Comparison of ENCODE assay signal across 1 cellular context in genomic region chr4:52861879-52862604, GRCh38.
TF ChIP-seq lines count a peak whose summit lies in the region.

Gene RASL11B (plus strand): TSS chr4:52862317. CDS start chr4:52862508, 191 bp downstream.

TF ChIP-seq in GM12878, 131 proteins besides CTCF, POLR2A, EP300 and RAD21 (continued from another document):
- TF ChIP-seq DPF2 (IDR thresholded peaks at IDR 0.05) (peak; percentile 25; the same call in 1 of the 2 replicates), RB1 (IDR thresholded peaks at IDR 0.05; ENCODE audit: borderline replicate concordance) (0 out of 2 replicates have a peak, but pooled peaks have one; percentile 72), EGR1 (IDR thresholded peaks at IDR 0.05; ENCODE audit: borderline replicate concordance in 1 of 2, low read depth in 2 of 2, low read length in 2 of 2) (peak in 1 of 2 experiments; percentile 83; a peak in 2 of 3 replicates), GATAD2B (conservative IDR thresholded peaks at IDR 0.05; ENCODE audit: low read depth) (peak; percentile 72; the same call in 1 of the 2 replicates), SP1 (IDR thresholded peaks at IDR 0.05; ENCODE audit: low read depth, low read length) (peak; percentile 8), RCOR1 (conservative IDR thresholded peaks at IDR 0.05; ENCODE audit: low read depth, low read length) (no peak), BACH1 (IDR thresholded peaks at IDR 0.05; ENCODE audit: borderline replicate concordance) (peak; percentile 61; the same call in 1 of the 2 replicates)
- TF ChIP-seq, protein P1, sequence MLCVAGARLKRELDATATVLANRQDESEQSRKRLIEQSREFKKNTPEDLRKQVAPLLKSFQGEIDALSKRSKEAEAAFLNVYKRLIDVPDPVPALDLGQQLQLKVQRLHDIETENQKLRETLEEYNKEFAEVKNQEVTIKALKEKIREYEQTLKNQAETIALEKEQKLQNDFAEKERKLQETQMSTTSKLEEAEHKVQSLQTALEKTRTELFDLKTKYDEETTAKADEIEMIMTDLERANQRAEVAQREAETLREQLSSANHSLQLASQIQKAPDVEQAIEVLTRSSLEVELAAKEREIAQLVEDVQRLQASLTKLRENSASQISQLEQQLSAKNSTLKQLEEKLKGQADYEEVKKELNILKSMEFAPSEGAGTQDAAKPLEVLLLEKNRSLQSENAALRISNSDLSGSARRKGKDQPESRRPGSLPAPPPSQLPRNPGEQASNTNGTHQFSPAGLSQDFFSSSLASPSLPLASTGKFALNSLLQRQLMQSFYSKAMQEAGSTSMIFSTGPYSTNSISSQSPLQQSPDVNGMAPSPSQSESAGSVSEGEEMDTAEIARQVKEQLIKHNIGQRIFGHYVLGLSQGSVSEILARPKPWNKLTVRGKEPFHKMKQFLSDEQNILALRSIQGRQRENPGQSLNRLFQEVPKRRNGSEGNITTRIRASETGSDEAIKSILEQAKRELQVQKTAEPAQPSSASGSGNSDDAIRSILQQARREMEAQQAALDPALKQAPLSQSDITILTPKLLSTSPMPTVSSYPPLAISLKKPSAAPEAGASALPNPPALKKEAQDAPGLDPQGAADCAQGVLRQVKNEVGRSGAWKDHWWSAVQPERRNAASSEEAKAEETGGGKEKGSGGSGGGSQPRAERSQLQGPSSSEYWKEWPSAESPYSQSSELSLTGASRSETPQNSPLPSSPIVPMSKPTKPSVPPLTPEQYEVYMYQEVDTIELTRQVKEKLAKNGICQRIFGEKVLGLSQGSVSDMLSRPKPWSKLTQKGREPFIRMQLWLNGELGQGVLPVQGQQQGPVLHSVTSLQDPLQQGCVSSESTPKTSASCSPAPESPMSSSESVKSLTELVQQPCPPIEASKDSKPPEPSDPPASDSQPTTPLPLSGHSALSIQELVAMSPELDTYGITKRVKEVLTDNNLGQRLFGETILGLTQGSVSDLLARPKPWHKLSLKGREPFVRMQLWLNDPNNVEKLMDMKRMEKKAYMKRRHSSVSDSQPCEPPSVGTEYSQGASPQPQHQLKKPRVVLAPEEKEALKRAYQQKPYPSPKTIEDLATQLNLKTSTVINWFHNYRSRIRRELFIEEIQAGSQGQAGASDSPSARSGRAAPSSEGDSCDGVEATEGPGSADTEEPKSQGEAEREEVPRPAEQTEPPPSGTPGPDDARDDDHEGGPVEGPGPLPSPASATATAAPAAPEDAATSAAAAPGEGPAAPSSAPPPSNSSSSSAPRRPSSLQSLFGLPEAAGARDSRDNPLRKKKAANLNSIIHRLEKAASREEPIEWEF (IDR thresholded peaks at IDR 0.05; ENCODE audit: insufficient replicate concordance, low read depth, low read length) = no peak
- TF ChIP-seq, protein P2, sequence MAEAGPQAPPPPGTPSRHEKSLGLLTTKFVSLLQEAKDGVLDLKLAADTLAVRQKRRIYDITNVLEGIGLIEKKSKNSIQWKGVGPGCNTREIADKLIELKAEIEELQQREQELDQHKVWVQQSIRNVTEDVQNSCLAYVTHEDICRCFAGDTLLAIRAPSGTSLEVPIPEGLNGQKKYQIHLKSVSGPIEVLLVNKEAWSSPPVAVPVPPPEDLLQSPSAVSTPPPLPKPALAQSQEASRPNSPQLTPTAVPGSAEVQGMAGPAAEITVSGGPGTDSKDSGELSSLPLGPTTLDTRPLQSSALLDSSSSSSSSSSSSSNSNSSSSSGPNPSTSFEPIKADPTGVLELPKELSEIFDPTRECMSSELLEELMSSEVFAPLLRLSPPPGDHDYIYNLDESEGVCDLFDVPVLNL (IDR thresholded peaks at IDR 0.05; ENCODE audit: low read depth, low read length) = 0 out of 2 replicates have a peak, but pooled peaks have one; percentile 33
TF ChIP-seq in GM12878: peak in this region for 12.
